ENCODE assay signal across 7 cellular contexts in genomic region chr12:110124184-110124995, GRCh38. TPM values are rescaled to one million over a fixed set of nuclear protein-coding genes. Genes with fewer than 3 reads are reported as not detected.
DNase-seq lines count a peak whose midpoint lies in the region; ATAC-seq and TF ChIP-seq lines count a peak whose summit lies in the region.

IFT81 (plus strand) TSS chr12:110124357; CDS start chr12:110127381, 3,024 bp downstream.

- H3K9me3 ChIP-seq in iPS-18c (ENCODE audit: control insufficient read depth, insufficient read depth, low read length) = no peaks in the 10 kb centered on the region
- no peaks in the 10 kb centered on the region for H3K9me3 ChIP-seq in skeletal muscle tissue (ENCODE audit: control insufficient read depth in 3 of 3, low read length in 3 of 3)

- DNase-seq in NCI-H2171 treated with DMSO at 0.1 percent for 48 hours (lab: John Stamatoyannopoulos, UW) (peak; percentile 87), T47D (ENCODE audit: low read depth in 1 of 2, low spot score in 1 of 2) (peak; percentile 94 to 98)

- H3K9ac ChIP-seq in skeletal muscle tissue (ENCODE audit: low read depth in 1 of 3, low read length in 3 of 3) = peak within 1 kb of the TSS; percentile 88 to 98 (median 93)

- no peak for TF ChIP-seq CTCF in VCaP (conservative IDR thresholded peaks at IDR 0.05)

- peak; percentile 87 for ATAC-seq in GM18867 (IDR thresholded peaks at IDR 0.05; ENCODE audit: unreplicated experiment)
- ATAC-seq in HG03103 (IDR thresholded peaks at IDR 0.05; ENCODE audit: low read depth, unreplicated experiment) = peak; percentile 89

- H3K27ac ChIP-seq in VCaP (peak within 1 kb of the TSS; percentile 84), skeletal muscle tissue (ENCODE audit: low read depth, low read length) (peak within 1 kb of the TSS; percentile 88)

- H3K4me3 ChIP-seq in iPS-18c (ENCODE audit: insufficient read depth, low read depth, low read length) = peak within 1 kb of the TSS; percentile 82
- peak within 1 kb of the TSS; percentile 87 to 96 (median 94) for H3K4me3 ChIP-seq in skeletal muscle tissue (ENCODE audit: low read length in 3 of 3)

- in situ Hi-C loops in T47D (cut with HindIII; ENCODE audit: low pct_unique_long_range_greater_than_20kb, low sequenced_read_pairs) = no loop called here

- no peaks in the 10 kb centered on the region for H3K27me3 ChIP-seq in skeletal muscle tissue (ENCODE audit: control insufficient read depth in 3 of 3, insufficient read depth in 3 of 3, low read length in 3 of 3)

- peaks cover under 1 to 13% (median 6%) of the 10 kb centered on the region in 3 donors for H3K36me3 ChIP-seq in skeletal muscle tissue (ENCODE audit: control insufficient read depth in 3 of 3, insufficient read depth in 3 of 3, low read length in 3 of 3)

- peaks cover 3 to 10% (median 6%) of the 10 kb centered on the region in 3 donors for H3K4me1 ChIP-seq in skeletal muscle tissue (ENCODE audit: control insufficient read depth in 3 of 3, insufficient read depth in 3 of 3, low read length in 3 of 3)

RNA-seq across cellular contexts. Expression of gene IFT81, which starts in this region (rescaled TPM):
- total RNA-seq in skeletal muscle tissue = 18.3 TPM

Comparison
In these comparisons a context has a peak if more than half of its experiments do, and no peak if none do; other contexts are left out.
1. Peak in every context shown above with its lines: DNase-seq, ATAC-seq, H3K4me3 ChIP-seq and H3K27ac ChIP-seq.